12 cellular contexts compared by ENCODE assay signal in genomic region chr16:20765732-20766131, GRCh38. TPM values are rescaled to one million over a fixed set of nuclear protein-coding genes. Genes with fewer than 3 reads are reported as not detected.
"Had no signal": no experiment of that assay in that cellular context is flagged by ENCODE, and none has a peak within 500 bp of the region (broad histone marks: within the 10 kb centered on the region; RNA-seq: fewer than 3 reads in every experiment).

No MANE protein-coding gene starts in this region.

- H3K27ac Mint-ChIP-seq: HFFc6 had no signal

- DNase-seq: GM23248, GOT3, H7, HFFc6, IMR-90, Karpas-422, KBM-7 had no signal

- H3K36me3 ChIP-seq: HAP-1 had no signal

- H3K27ac ChIP-seq: GM23248, HL-60, KMS-11 had no signal

- H2AFZ ChIP-seq: GM23248 had no signal

- H3K4me3 Mint-ChIP-seq: HFFc6 had no signal

- H3K4me2 ChIP-seq: KMS-11 had no signal

- H3K4me3 ChIP-seq: GM23248, HAP-1 had no signal

- H3K9ac ChIP-seq: GM23248, KMS-11 had no signal

- ATAC-seq: HCT116 had no signal

- H3K9me3 Mint-ChIP-seq: HFFc6 had no signal

RNA-seq across cellular contexts. Expression of gene ACSM3, which starts 1.9 kb away (rescaled TPM):
- total RNA-seq: LHCN-M2 had no signal
